Comparison of ENCODE assay signal across 8 cellular contexts in genomic region chr2:240584486-240585031, GRCh38. TPM values are rescaled to one million over a fixed set of nuclear protein-coding genes. Genes with fewer than 3 reads are reported as not detected.
DNase-seq lines count a peak whose midpoint lies in the region; ATAC-seq and TF ChIP-seq lines count a peak whose summit lies in the region.

No MANE protein-coding gene starts in this region.

- CTCF ChIA-PET in RWPE1 (lab: Yijun Ruan, JAX): interaction anchor here (0.5 to 1.2 kb wide), 3 partner anchors 19 to 245 kb away, joined by 3 read pairs; no protein-coding TSS in a partner anchor

- TF ChIP-seq CTCF in RWPE1 (conservative IDR thresholded peaks at IDR 0.05; ENCODE audit: low read depth) (no peak), tibial nerve (IDR thresholded peaks at IDR 0.05) (no peak)

- WGBS in tibial nerve, 2 donors: 73 to 78% methylated on average over 4 of the region's 4 CpGs

- TF ChIP-seq EP300 in tibial nerve (IDR thresholded peaks at IDR 0.05): no peak

- H3K4me3 ChIP-seq in tibial nerve: peak overlapping the region in 2 of 4 donors; percentile 90 to 94

- H3K36me3 ChIP-seq in tibial nerve: peaks cover 0 to 32% (median 0%) of the 10 kb centered on the region in 3 donors

- ATAC-seq in GM19463 (IDR thresholded peaks at IDR 0.05; ENCODE audit: unreplicated experiment): peak; percentile 48
- ATAC-seq in HG03457 (IDR thresholded peaks at IDR 0.05; ENCODE audit: unreplicated experiment): peak; percentile 50

- TF ChIP-seq POLR2A in tibial nerve (IDR thresholded peaks at IDR 0.05): no peak

- peaks cover 0 to 79% (median 39%) of the 10 kb centered on the region in 4 donors for H3K4me1 ChIP-seq in tibial nerve

- POLR2A ChIA-PET in RWPE1 (lab: Yijun Ruan, JAX; ENCODE audit: low non-redundant PET): interaction anchor here (0.5 to 2.4 kb wide), 2 partner anchors 18 to 80 kb away, joined by 3 to 12 read pairs; no protein-coding TSS in a partner anchor

- no peaks in the 10 kb centered on the region for H3K27me3 ChIP-seq in tibial nerve

- DNase-seq in GDM1 (lab: John Stamatoyannopoulos, UW): peak; percentile 77
- no peak for DNase-seq in RWPE1 (ENCODE audit: low spot score)
- peak; percentile 31 for DNase-seq in fibroblast of gingiva (ENCODE audit: low read depth)
- DNase-seq in tibial nerve (ENCODE audit: low spot score in 2 of 2): no peak
- DNase-seq in NCI-H1105 (lab: John Stamatoyannopoulos, UW): no peak
- no peak for DNase-seq in DMS153 treated with DMSO at 0.1 percent for 48 hours (lab: John Stamatoyannopoulos, UW; ENCODE audit: unreplicated experiment)

- H3K27ac ChIP-seq in RWPE1 (peak overlapping the region; percentile 89), tibial nerve (peak overlapping the region in 3 of 4 donors; percentile 83 to 96 (median 95))

- H3K9me3 ChIP-seq in tibial nerve: peaks cover 0 to 7% (median 0%) of the 10 kb centered on the region in 4 donors

RNA-seq across cellular contexts. Expression of gene CAPN10, which starts 2.0 kb away (rescaled TPM):
- 10 to 100 TPM; 28.0 to 66.3 (median 54.8) TPM for total RNA-seq in tibial nerve

RNA-seq across cellular contexts. Expression of gene RNPEPL1, which starts 16.3 kb away (rescaled TPM):
- 10 to 100 TPM; 55.3 to 90.6 (median 64.0) TPM for total RNA-seq in tibial nerve

RNA-seq across cellular contexts. Expression of gene DUSP28, which starts 24.4 kb away (rescaled TPM):
- total RNA-seq in tibial nerve: 10 to 100 TPM in 1 of 4 donors, 1 to 10 TPM in 3; 4.5 to 16.1 (median 7.2) TPM

RNA-seq across cellular contexts. Expression of gene ANKMY1, which starts 26.8 kb away (rescaled TPM):
- total RNA-seq in tibial nerve: 10 to 100 TPM; 14.2 to 24.0 (median 21.4) TPM

RNA-seq across cellular contexts. Expression of gene GPR35, which starts 40.7 kb away (rescaled TPM):
- 1 to 10 TPM in 3 of 4 donors, under 1 TPM in 1; 0.90 to 8.2 (median 2.0) TPM for total RNA-seq in tibial nerve

Comparison
In these comparisons a context has a peak if more than half of its experiments do, and no peak if none do; other contexts are left out.
1. DNase-seq: peak in GDM1 (single experiment) and fibroblast of gingiva (single experiment); none in RWPE1 (single experiment), tibial nerve (0 of 2), NCI-H1105 (single experiment) and DMS153 treated with DMSO at 0.1 percent for 48 hours (single experiment).